Comparison of ENCODE assay signal across 12 cellular contexts in genomic region chr16:84673561-84673960, GRCh38.
"Had no signal": no experiment of that assay in that cellular context is flagged by ENCODE, and none has a peak within 500 bp of the region (broad histone marks: within the 10 kb centered on the region; RNA-seq: fewer than 3 reads in every experiment).

No MANE protein-coding gene starts in this region.

- H3K4me1 ChIP-seq: adrenal gland, left lung had no signal

- H3K27ac ChIP-seq: adrenal gland, left lung, parathyroid adenoma, VCaP had no signal

- H3K36me3 ChIP-seq: adrenal gland, left lung had no signal

- H3K27me3 ChIP-seq: adrenal gland, left lung had no signal

- ATAC-seq: activated CD4-positive, alpha-beta T cell treated with anti-CD3 and anti-CD28 coated beads for 36 hours; esophagus mucosa; left lung; mucosa of descending colon; naive thymus-derived CD8-positive, alpha-beta T cell had no signal

- H3K4me3 ChIP-seq: adrenal gland, left lung, mucosa of descending colon had no signal

- H3K9me3 ChIP-seq: adrenal gland, left lung, mucosa of descending colon had no signal

- DNase-seq: activated CD4-positive, alpha-beta memory T cell treated with anti-CD3 and anti-CD28 coated beads for 36 hours; activated CD4-positive, alpha-beta T cell treated with anti-CD3 and anti-CD28 coated beads for 36 hours; activated effector memory CD4-positive, alpha-beta T cell treated with Interleukin-2 at 50 U/mL for 16 hours; activated T-cell treated with anti-CD3 and anti-CD28 coated beads, Interleukin-2, amount 50 U/mL, for 24 hours; adrenal gland; left lung; mucosa of descending colon; naive thymus-derived CD8-positive, alpha-beta T cell; stimulated activated CD4-positive, alpha-beta T cell treated with anti-CD3 and anti-CD28 coated beads, Interleukin-1b, Interleukin-23, amount 100 ng/mL, for 48 hours had no signal

- H3K9ac ChIP-seq: parathyroid adenoma had no signal
